Comparison of ENCODE assay signal across 12 cellular contexts in the genomic region with DNA sequence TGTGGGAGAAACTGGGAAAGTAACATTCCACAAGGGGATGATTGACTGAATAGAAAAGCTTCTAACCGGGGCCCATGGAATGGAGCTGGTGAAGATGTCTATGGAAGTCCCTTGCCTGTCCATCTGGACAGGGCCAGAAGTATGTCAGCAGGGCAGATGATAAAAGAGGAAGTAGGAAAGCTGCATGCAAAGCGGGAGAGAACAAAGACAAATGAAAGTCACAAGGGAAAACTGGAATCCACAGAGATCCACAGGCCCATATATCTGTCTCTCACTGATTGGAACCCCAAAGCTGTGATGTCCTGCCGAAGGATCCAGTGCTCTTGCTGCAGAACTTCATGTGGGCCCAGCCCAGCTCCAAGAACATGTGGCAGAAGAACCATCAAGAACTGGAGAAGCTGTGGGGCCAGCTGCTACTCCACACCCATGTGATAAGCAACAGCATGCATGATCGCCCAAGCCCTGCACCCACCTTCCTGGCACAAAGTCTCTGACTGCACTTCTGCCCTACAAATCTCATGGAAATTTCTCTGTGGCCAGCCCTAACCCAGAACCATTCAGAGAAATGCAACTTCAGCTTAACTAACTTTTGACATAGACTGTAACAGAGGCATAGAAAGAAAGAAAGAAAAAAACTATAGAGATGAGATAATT.
DNase-seq lines count a peak whose midpoint lies in the region; ATAC-seq, FAIRE-seq and TF ChIP-seq lines count a peak whose summit lies in the region.
"Had no signal": no experiment of that assay in that cellular context is flagged by ENCODE, and none has a peak within 500 bp of the region (broad histone marks: within the 10 kb centered on the region; RNA-seq: fewer than 3 reads in every experiment).

No MANE protein-coding gene starts in this region.

- DNase-seq in GM12878 (ENCODE audit: low read depth, low spot score) (peak; percentile 25), activated gamma-delta T cell treated with Interleukin-2 at 50 U/mL for 16 hours (no peak), ascending aorta (ENCODE audit: low spot score in 2 of 2) (no peak), GM20000 (ENCODE audit: low spot score) (no peak), body of pancreas (no peak)
- DNase-seq: activated naive CD8-positive, alpha-beta T cell treated with anti-CD3 and anti-CD28 coated beads, Interleukin-2, amount 10 ng/mL, durations not matched to agents 7 days and 5 days; mesendoderm; upper lobe of right lung had no signal

- H3K9me3 ChIP-seq in GM12878 (replicated peaks; ENCODE audit: control insufficient read depth, insufficient read depth, low read length) (no peaks in the 10 kb centered on the region), ascending aorta (no peaks in the 10 kb centered on the region), body of pancreas (no peaks in the 10 kb centered on the region)
- H3K9me3 ChIP-seq: upper lobe of right lung had no signal

- intact Hi-C loops in GM12878 (cut with micrococcal nuclease; ENCODE audit: unreplicated experiment) = no loop called here
- intact Hi-C loops in ascending aorta (cut with DNase I) = no loop called here
- intact Hi-C loops in body of pancreas (cut with DNase I) = no loop called here

- WGBS in GM12878 (ENCODE audit: insufficient coverage, insufficient replicate concordance, low lambda C conversion rate, missing lambda C conversion rate) = 11% methylated on average over 4 of the region's 4 CpGs
- 76 to 87% methylated on average over 4 of the region's 4 CpGs for WGBS in body of pancreas, 2 donors

- ATAC-seq in GM18519 (IDR thresholded peaks at IDR 0.05; ENCODE audit: low FRiP score, unreplicated experiment) = peak; percentile 55
- peak; percentile 54 for ATAC-seq in GM21423 (IDR thresholded peaks at IDR 0.05; ENCODE audit: unreplicated experiment)
- peak; percentile 63 for ATAC-seq in HG03097 (IDR thresholded peaks at IDR 0.05; ENCODE audit: low FRiP score, unreplicated experiment)
- ATAC-seq in GM12878 = peak; percentile 68
- ATAC-seq in body of pancreas = no peak
- ATAC-seq: upper lobe of right lung had no signal

- in situ Hi-C loops in GM12878 (cut with MboI) = no loop called here

- peaks cover 6% of the 10 kb centered on the region for H3K4me1 ChIP-seq in GM12878 (ENCODE audit: control insufficient read depth, insufficient read depth, low read length)
- H3K4me1 ChIP-seq in ascending aorta = no peaks in the 10 kb centered on the region
- H3K4me1 ChIP-seq in body of pancreas = peaks cover 10% of the 10 kb centered on the region
- H3K4me1 ChIP-seq: upper lobe of right lung had no signal

- TF ChIP-seq CTCF in GM12878 (IDR thresholded peaks at IDR 0.05 in 2 of 3, conservative IDR thresholded peaks at IDR 0.05 in 1 of 3; ENCODE audit: control insufficient read depth in 2 of 3, extremely low read depth in 1 of 3, insufficient read depth in 1 of 3, low read depth in 3 of 3, low read length in 3 of 3) (no peak), ascending aorta (IDR thresholded peaks at IDR 0.05) (no peak), GM20000 (IDR thresholded peaks at IDR 0.05; ENCODE audit: extremely low read depth, missing control alignments) (no peak), body of pancreas (IDR thresholded peaks at IDR 0.05) (no peak)

- BruUV-seq in GM12878 (replicated peaks; lab: Mats Ljungman, UMichigan) = no TSS peak

- no peak overlapping the region for H3K27ac ChIP-seq in GM12878 (ENCODE audit: control insufficient read depth, insufficient read depth)
- no peak overlapping the region for H3K27ac ChIP-seq in ascending aorta
- H3K27ac ChIP-seq in body of pancreas = no peak overlapping the region
- H3K27ac ChIP-seq: SK-N-MC, upper lobe of right lung had no signal

- H3K4me2 ChIP-seq in GM12878 (ENCODE audit: control insufficient read depth, insufficient read depth) = no peak overlapping the region

- H3K4me3 ChIP-seq in GM12878 (no peak overlapping the region), ascending aorta (no peak overlapping the region), body of pancreas (no peak overlapping the region)
- H3K4me3 ChIP-seq: SK-N-MC, upper lobe of right lung had no signal

- H2AFZ ChIP-seq in GM12878 (ENCODE audit: control insufficient read depth, low read depth, low read length) = peak overlapping the region; percentile 10

- no peaks in the 10 kb centered on the region for H3K79me2 ChIP-seq in GM12878 (ENCODE audit: control insufficient read depth, insufficient read depth, low read length)

- CTCF ChIA-PET in GM12878 (lab: Yijun Ruan, JAX) = interaction anchor here (1.9 to 2.1 kb wide), 2 partner anchors 12 to 14 kb away, joined by 6 to 8 read pairs; no protein-coding TSS in a partner anchor

- TF ChIP-seq RAD21 in GM12878 (IDR thresholded peaks at IDR 0.05; ENCODE audit: insufficient read depth, low read depth, low read length) = no peak

- TF ChIP-seq EP300 in GM12878 (IDR thresholded peaks at IDR 0.05; ENCODE audit: borderline replicate concordance in 1 of 2, control insufficient read depth in 1 of 2, low read depth in 2 of 2, low read length in 2 of 2) = no peak

- POLR2A ChIA-PET in GM12878 (lab: Charles Lee) = no interaction called here

- SMC1A ChIA-PET in GM12878 (lab: Charles Lee; ENCODE audit: uncharacterized antibody, unreplicated experiment) = interaction anchor here (0.6 to 1.3 kb wide), 3 partner anchors 38 to 909 kb away, joined by 3 read pairs; no protein-coding TSS in a partner anchor

- RAD21 ChIA-PET in GM12878 (lab: Charles Lee; ENCODE audit: unreplicated experiment) = no interaction called here

- no peaks in the 10 kb centered on the region for H3K36me3 ChIP-seq in GM12878 (ENCODE audit: control insufficient read depth in 2 of 2, insufficient read depth in 2 of 2, low read length in 1 of 2)
- H3K36me3 ChIP-seq in ascending aorta = no peaks in the 10 kb centered on the region
- no peaks in the 10 kb centered on the region for H3K36me3 ChIP-seq in body of pancreas (replicated peaks in 1 of 2; ENCODE audit: insufficient read depth in 1 of 2, low read depth in 2 of 2)
- H3K36me3 ChIP-seq: upper lobe of right lung had no signal

- TF ChIP-seq POLR2A in GM12878 (IDR thresholded peaks at IDR 0.05; ENCODE audit: low read depth, low read length) (no peak), body of pancreas (IDR thresholded peaks at IDR 0.05) (no peak)

- H4K20me1 ChIP-seq in GM12878 (ENCODE audit: control insufficient read depth, insufficient read depth) = no peaks in the 10 kb centered on the region

- H3K9ac ChIP-seq in GM12878 (ENCODE audit: control insufficient read depth, insufficient read depth, low read length) = no peak overlapping the region

- FAIRE-seq in GM12878 (lab: Jason Lieb, UNC) = no peak

- H3K27me3 ChIP-seq in GM12878 (replicated peaks in 1 of 2; ENCODE audit: control insufficient read depth in 2 of 2, insufficient read depth in 2 of 2, low read length in 1 of 2) (no peaks in the 10 kb centered on the region), ascending aorta (no peaks in the 10 kb centered on the region), body of pancreas (no peaks in the 10 kb centered on the region)
- H3K27me3 ChIP-seq: upper lobe of right lung had no signal

TF ChIP-seq in GM12878, 131 proteins besides CTCF, POLR2A, EP300 and RAD21 (continues in another document):
- TF ChIP-seq CHD2 (IDR thresholded peaks at IDR 0.05; ENCODE audit: borderline replicate concordance, low read depth, low read length) (no peak), BACH1 (IDR thresholded peaks at IDR 0.05; ENCODE audit: borderline replicate concordance) (no peak), EED (IDR thresholded peaks at IDR 0.05; ENCODE audit: low read depth) (no peak), DPF2 (IDR thresholded peaks at IDR 0.05) (peak; percentile 57; the same call in 1 of the 2 replicates), NR2C2 (IDR thresholded peaks at IDR 0.05; ENCODE audit: borderline replicate concordance, control insufficient read depth, insufficient read length, low read depth) (no peak), USF1 (IDR thresholded peaks at IDR 0.05; ENCODE audit: borderline replicate concordance, extremely low read length, insufficient read depth, low read depth, low read length) (no peak), WRNIP1 (IDR thresholded peaks at IDR 0.05; ENCODE audit: borderline replicate concordance, low read depth, low read length) (no peak), ZNF687 (IDR thresholded peaks at IDR 0.05) (no peak), SPI1 (IDR thresholded peaks at IDR 0.05; ENCODE audit: borderline replicate concordance, insufficient read depth, low read depth, low read length) (peak; percentile 88), ASH2L (IDR thresholded peaks at IDR 0.05; ENCODE audit: borderline replicate concordance, low read depth) (no peak)
